26 cellular contexts compared by ENCODE assay signal in the genomic region with DNA sequence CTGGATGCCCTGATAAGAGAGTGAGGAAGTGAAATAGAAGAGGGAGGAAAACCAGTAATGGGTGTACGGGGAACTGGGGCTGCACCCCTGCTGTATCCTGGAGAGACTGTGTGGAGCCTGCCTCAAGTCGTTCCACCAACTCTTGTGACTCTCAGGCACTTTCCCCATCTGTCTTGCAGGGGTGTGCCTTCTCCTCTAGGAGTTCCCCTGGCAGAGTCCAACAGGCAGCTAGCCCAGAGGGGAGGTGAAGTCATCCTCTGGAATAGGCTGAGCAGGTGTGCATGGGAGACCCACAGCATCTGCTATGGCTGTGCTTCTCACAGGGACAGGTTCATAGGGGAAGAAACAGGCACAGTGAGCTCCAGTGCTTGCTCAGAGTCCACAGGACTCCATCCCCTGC. TPM values are rescaled to one million over a fixed set of nuclear protein-coding genes. Genes with fewer than 3 reads are reported as not detected.
DNase-seq lines count a peak whose midpoint lies in the region; ATAC-seq, FAIRE-seq and TF ChIP-seq lines count a peak whose summit lies in the region.
"Had no signal": no experiment of that assay in that cellular context is flagged by ENCODE, and none has a peak within 500 bp of the region (broad histone marks: within the 10 kb centered on the region; RNA-seq: fewer than 3 reads in every experiment).

No MANE protein-coding gene starts in this region.

- no peaks in the 10 kb centered on the region for H3K36me3 ChIP-seq in heart right ventricle
- no peaks in the 10 kb centered on the region for H3K36me3 ChIP-seq in left ventricle myocardium inferior
- H3K36me3 ChIP-seq in PC-3 (ENCODE audit: low read depth, low read length), result no peaks in the 10 kb centered on the region
- H3K36me3 ChIP-seq: Peyer's patch, tibial artery had no signal

- H4K20me1 ChIP-seq in PC-3 (ENCODE audit: low read length), result no peaks in the 10 kb centered on the region

- H3K79me2 ChIP-seq in PC-3 (ENCODE audit: low read length), result no peaks in the 10 kb centered on the region
- H3K79me2 ChIP-seq: hepatocyte had no signal

- BruUV-seq in PC-3 (replicated peaks; lab: Mats Ljungman, UMichigan), result no TSS peak

- H3K27me3 ChIP-seq in heart right ventricle (no peaks in the 10 kb centered on the region), left ventricle myocardium inferior (ENCODE audit: low read depth) (no peaks in the 10 kb centered on the region), PC-3 (ENCODE audit: low read length) (no peaks in the 10 kb centered on the region)
- H3K27me3 ChIP-seq: hepatocyte, Peyer's patch, tibial artery had no signal

- DNase-seq in heart right ventricle (peak in 1 of 2 donors; percentile 16), left ventricle myocardium inferior (no peak), PC-3 (peak; percentile 3), left colon (no peak), urothelium cell line (ENCODE audit: low spot score) (no peak), AG08396 (ENCODE audit: low spot score) (no peak)
- DNase-seq: activated CD8-positive, alpha-beta memory T cell treated with anti-CD3 and anti-CD28 coated beads, Interleukin-2, amount 50 U/mL, for 48 hours; activated effector memory CD4-positive, alpha-beta T cell treated with Interleukin-2 at 50 U/mL for 16 hours; CD4-positive, alpha-beta T cell; naive B cell; NCI-H1092; NCI-H2227 treated with DMSO at 0.1 percent for 48 hours; Peyer's patch; stimulated activated CD4-positive, alpha-beta T cell treated with anti-CD3 and anti-CD28 coated beads, Interleukin-2, amount 100 ng/mL, for 24 hours; stimulated activated naive CD4-positive, alpha-beta T cell treated with Interleukin-2 at 50 U/mL for 16 hours; T-helper 2 cell; tibial artery had no signal

- H3K9me3 ChIP-seq in heart right ventricle (no peaks in the 10 kb centered on the region), left ventricle myocardium inferior (replicated peaks) (no peaks in the 10 kb centered on the region), PC-3 (ENCODE audit: low read length) (no peaks in the 10 kb centered on the region)
- H3K9me3 ChIP-seq: Peyer's patch, tibial artery had no signal

- H3K27ac ChIP-seq in heart right ventricle (no peak overlapping the region), left ventricle myocardium inferior (replicated peaks) (no peak overlapping the region), PC-3 (ENCODE audit: low read length) (no peak overlapping the region)
- H3K27ac ChIP-seq: hepatocyte, Peyer's patch, tibial artery, VCaP had no signal

- intact Hi-C loops in heart right ventricle (cut with DNase I), result no loop called here
- intact Hi-C loops in left ventricle myocardium inferior (cut with micrococcal nuclease), result no loop called here
- intact Hi-C loops in PC-3 (cut with micrococcal nuclease), result no loop called here
- intact Hi-C loops in left colon (cut with DNase I, micrococcal nuclease), result no loop called here

- CTCF ChIA-PET in PC-3 (lab: Charles Lee), result no interaction called here

- H3K4me3 ChIP-seq in heart right ventricle (no peak overlapping the region), left ventricle myocardium inferior (no peak overlapping the region), PC-3 (ENCODE audit: low read length) (no peak overlapping the region)
- H3K4me3 ChIP-seq: hepatocyte, Peyer's patch, tibial artery had no signal

- H3K4me2 ChIP-seq in PC-3 (ENCODE audit: low read length), result no peak overlapping the region
- H3K4me2 ChIP-seq: hepatocyte had no signal

- no peak overlapping the region for H3K9ac ChIP-seq in PC-3 (ENCODE audit: low read length)

- H3K4me1 ChIP-seq in heart right ventricle, result peaks cover 0 to 15% (median 0%) of the 10 kb centered on the region in 9 donors
- peaks cover 15% of the 10 kb centered on the region for H3K4me1 ChIP-seq in left ventricle myocardium inferior
- peaks cover 8% of the 10 kb centered on the region; the same call in 1 of the 2 replicates for H3K4me1 ChIP-seq in PC-3 (ENCODE audit: insufficient read depth, low read length)
- H3K4me1 ChIP-seq: Peyer's patch had no signal

- no peaks in the 10 kb centered on the region for H3F3A ChIP-seq in PC-3 (ENCODE audit: low read length, unreplicated experiment)

- H3K9me2 ChIP-seq in PC-3 (replicated peaks; ENCODE audit: low read length), result no peaks in the 10 kb centered on the region

- WGBS in heart right ventricle, 2 donors, result 64 to 68% methylated on average over 2 of the region's 2 CpGs

- POLR2A ChIA-PET in PC-3 (lab: Charles Lee; ENCODE audit: unreplicated experiment), result no interaction called here

- peak; percentile 56 for FAIRE-seq in urothelium cell line (lab: Jason Lieb, UNC)
- FAIRE-seq: endometrium had no signal

- ATAC-seq in heart right ventricle, result peak in 6 of 8 donors; percentile 6 to 59 (median 39)
- ATAC-seq in PC-3, result peak; percentile 26
- peak; percentile 25 for ATAC-seq in left colon
- no peak for ATAC-seq in HG03097 (IDR thresholded peaks at IDR 0.05; ENCODE audit: low FRiP score, unreplicated experiment)
- ATAC-seq in GM19395 (IDR thresholded peaks at IDR 0.05; ENCODE audit: unreplicated experiment), result no peak
- ATAC-seq: sciatic nerve had no signal

- TF ChIP-seq CTCF in heart right ventricle (IDR thresholded peaks at IDR 0.05), result no peak
- TF ChIP-seq CTCF in left ventricle myocardium inferior (IDR thresholded peaks at IDR 0.05; ENCODE audit: borderline replicate concordance), result no peak
- TF ChIP-seq CTCF in PC-3 (conservative IDR thresholded peaks at IDR 0.05; ENCODE audit: low read depth, low read length), result no peak

- no peak overlapping the region for H2AFZ ChIP-seq in PC-3 (ENCODE audit: low read length)
- H2AFZ ChIP-seq: hepatocyte had no signal

RNA-seq across cellular contexts. Expression of a gene that starts 46.8 kb away (rescaled TPM):
- total RNA-seq in heart right ventricle, result 10 to 100 TPM in 3 of 10 donors, 1 to 10 TPM in 7; 4.4 to 15.4 (median 7.7) TPM
- polyA plus RNA-seq in heart right ventricle, result 1 to 10 TPM; 1.1 to 6.7 TPM
- 8.0 TPM for total RNA-seq in left ventricle myocardium inferior
- total RNA-seq in PC-3 (2014; rRNA removed), result 3.3 and 3.4 TPM in 2 replicates
- total RNA-seq in left colon, result 1 to 10 TPM; 1.7 to 2.1 TPM
- total RNA-seq: CD4-positive, alpha-beta T cell; LHCN-M2; lung microvascular endothelial cell; osteocyte had no signal

Comparison
In these comparisons a context has a peak if more than half of its experiments do, and no peak if none do; other contexts are left out.
1. ATAC-seq: peak in heart right ventricle (6 of 8), PC-3 (single experiment) and left colon (single experiment); none in HG03097 (single experiment) and GM19395 (single experiment).